In the genomic region with DNA sequence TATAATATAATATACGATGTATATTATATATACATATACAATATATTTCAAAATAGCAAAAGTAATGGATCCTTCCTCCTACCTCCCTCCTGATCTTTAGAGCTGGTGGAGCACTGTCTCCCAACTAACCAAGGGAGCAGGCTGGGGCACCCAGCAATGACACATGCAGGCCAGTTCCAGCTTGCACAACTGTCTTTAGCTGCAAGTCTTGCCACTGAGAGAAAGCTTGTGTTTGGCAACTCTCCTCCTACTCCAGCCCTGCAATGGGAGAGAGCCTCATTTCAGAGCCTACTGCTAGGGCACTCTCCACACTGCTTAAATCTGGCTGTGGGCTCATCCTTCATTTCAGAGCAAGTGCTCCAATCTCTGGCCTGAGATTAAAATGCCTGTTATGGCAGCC, we compare ENCODE assay signal across 1 cellular context.
TF ChIP-seq lines count a peak whose summit lies in the region.

No MANE protein-coding gene starts in this region.

TF ChIP-seq in IMR-90, 13 proteins besides CTCF, POLR2A, EP300 and RAD21 (continued from another document):
- TF ChIP-seq MAZ (IDR thresholded peaks at IDR 0.05; ENCODE audit: borderline replicate concordance, low read depth, low read length), result no peak
- TF ChIP-seq, protein P1, sequence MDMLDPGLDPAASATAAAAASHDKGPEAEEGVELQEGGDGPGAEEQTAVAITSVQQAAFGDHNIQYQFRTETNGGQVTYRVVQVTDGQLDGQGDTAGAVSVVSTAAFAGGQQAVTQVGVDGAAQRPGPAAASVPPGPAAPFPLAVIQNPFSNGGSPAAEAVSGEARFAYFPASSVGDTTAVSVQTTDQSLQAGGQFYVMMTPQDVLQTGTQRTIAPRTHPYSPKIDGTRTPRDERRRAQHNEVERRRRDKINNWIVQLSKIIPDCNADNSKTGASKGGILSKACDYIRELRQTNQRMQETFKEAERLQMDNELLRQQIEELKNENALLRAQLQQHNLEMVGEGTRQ (IDR thresholded peaks at IDR 0.05; ENCODE audit: low read depth, low read length), result no peak
- TF ChIP-seq NFE2L2 (IDR thresholded peaks at IDR 0.05; ENCODE audit: low read depth, low read length), result no peak
- TF ChIP-seq CEBPB (IDR thresholded peaks at IDR 0.05; ENCODE audit: low read depth, low read length), result no peak
- TF ChIP-seq SMC3 (IDR thresholded peaks at IDR 0.05; ENCODE audit: low read depth, low read length), result no peak
- TF ChIP-seq BHLHE40 (IDR thresholded peaks at IDR 0.05; ENCODE audit: low read depth, low read length), result no peak
- TF ChIP-seq CHD1 (IDR thresholded peaks at IDR 0.05; ENCODE audit: low read depth, low read length), result no peak
- TF ChIP-seq RFX5 (IDR thresholded peaks at IDR 0.05; ENCODE audit: low read depth, low read length), result no peak
- no peak for TF ChIP-seq FOS (IDR thresholded peaks at IDR 0.05; ENCODE audit: low read depth, low read length)
